ENCODE assay signal across 19 cellular contexts in the genomic region with DNA sequence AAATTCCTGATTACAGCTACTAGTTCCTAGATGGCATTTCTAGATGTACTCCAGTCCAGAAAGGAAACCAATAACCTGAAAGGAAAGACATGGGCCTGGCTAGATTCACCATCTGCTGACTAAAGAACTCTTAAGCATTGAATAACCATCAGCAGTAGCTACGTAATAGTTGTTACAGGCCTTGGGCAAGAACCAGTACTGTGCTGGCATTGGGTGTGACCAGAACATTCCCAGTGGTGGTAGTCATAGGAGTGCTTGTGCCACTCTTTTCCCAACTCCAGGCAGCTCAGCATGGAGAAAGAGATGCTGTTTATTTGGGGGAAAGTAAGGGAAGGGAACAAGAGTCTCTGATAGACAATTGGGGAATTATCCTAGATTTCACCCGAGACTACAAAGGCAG.
A peak's percentile ranks its signal among the peaks of the same experiment; 100 is the strongest.
DNase-seq lines count a peak whose midpoint lies in the region; ATAC-seq, FAIRE-seq and TF ChIP-seq lines count a peak whose summit lies in the region.
"Had no signal": no experiment of that assay in that cellular context is flagged by ENCODE, and none has a peak within 500 bp of the region (broad histone marks: within the 10 kb centered on the region; RNA-seq: fewer than 3 reads in every experiment).

No MANE protein-coding gene starts in this region.

- WGBS in GM23248 (ENCODE audit: low coverage in 1 of 2, low lambda C conversion rate in 2 of 2, missing lambda C conversion rate in 2 of 2), 2 experiments = 55 to 58% methylated on average over 2 of the region's 2 CpGs

- intact Hi-C loops in upper lobe of right lung (cut with DNase I) = no loop called here

- 0 out of 2 replicates have a peak overlapping the region, but pooled peaks have one; percentile 24 for H2AFZ ChIP-seq in GM23248
- H2AFZ ChIP-seq: hepatocyte had no signal

- no peaks in the 10 kb centered on the region for H3K79me2 ChIP-seq in GM23248 (ENCODE audit: insufficient read depth)
- H3K79me2 ChIP-seq: hepatocyte had no signal

- peak overlapping the region; percentile 24 for H3K4me2 ChIP-seq in GM23248 (ENCODE audit: unreplicated experiment)
- H3K4me2 ChIP-seq: hepatocyte, SK-N-SH had no signal

- H3K9me2 ChIP-seq in GM23248 (ENCODE audit: insufficient read depth) = no peaks in the 10 kb centered on the region
- H3K9me2 ChIP-seq: SK-N-SH had no signal

- H4K20me1 ChIP-seq in GM23248 (ENCODE audit: insufficient read depth) = no peaks in the 10 kb centered on the region

- H3K27ac ChIP-seq in GM23248 = peak overlapping the region; percentile 35
- no peak overlapping the region for H3K27ac ChIP-seq in upper lobe of right lung
- H3K27ac ChIP-seq: hepatocyte, prostate gland, testis, WERI-Rb-1 had no signal

- in situ Hi-C loops in GM23248 (cut with MboI) = no loop called here

- peak; percentile 88 for DNase-seq in GM23248
- DNase-seq in T1000 (lab: John Stamatoyannopoulos, UW) = peak; percentile 48
- DNase-seq in fibroblast of pulmonary artery (ENCODE audit: low read depth) = peak; percentile 14
- DNase-seq in upper lobe of right lung = no peak
- no peak for DNase-seq in NK-92 (lab: John Stamatoyannopoulos, UW; ENCODE audit: unreplicated experiment)
- DNase-seq in GM12892 (ENCODE audit: insufficient read length) = no peak
- no peak for DNase-seq in UCSD-AML1 (lab: John Stamatoyannopoulos, UW; ENCODE audit: unreplicated experiment)
- DNase-seq: activated naive CD4-positive, alpha-beta T cell treated with Interleukin-2 at 50 U/mL for 16 hours; central memory CD4-positive, alpha-beta T cell; NCI-H1105; NCI-H2171 treated with DMSO at 0.1 percent for 48 hours; SK-N-SH; testis; WERI-Rb-1 had no signal

- TF ChIP-seq POLR2A in GM12892 (IDR thresholded peaks at IDR 0.05; ENCODE audit: low read depth, low read length) = no peak

- H3K9me3 ChIP-seq in GM23248 (ENCODE audit: low read depth) (no peaks in the 10 kb centered on the region), upper lobe of right lung (no peaks in the 10 kb centered on the region)
- H3K9me3 ChIP-seq: prostate gland, SK-N-SH, testis had no signal

- H3K27me3 ChIP-seq in GM23248 (replicated peaks; ENCODE audit: insufficient read depth) (no peaks in the 10 kb centered on the region), upper lobe of right lung (no peaks in the 10 kb centered on the region)
- H3K27me3 ChIP-seq: hepatocyte, testis had no signal

- FAIRE-seq in GM12892 (lab: Jason Lieb, UNC) = no peak
- FAIRE-seq: G401.6, GM19239 had no signal

- H3K4me1 ChIP-seq in GM23248 (ENCODE audit: insufficient read depth) (peaks cover 32% of the 10 kb centered on the region), upper lobe of right lung (no peaks in the 10 kb centered on the region)
- H3K4me1 ChIP-seq: prostate gland, testis had no signal

- TF ChIP-seq CTCF in fibroblast of pulmonary artery (IDR thresholded peaks at IDR 0.05; ENCODE audit: low read length, missing control alignments) (no peak), upper lobe of right lung (IDR thresholded peaks at IDR 0.05) (no peak)

- peak; percentile 29 for ATAC-seq in upper lobe of right lung
- ATAC-seq: left lobe of liver had no signal

- H3F3A ChIP-seq in GM23248 (ENCODE audit: insufficient read depth) = peaks cover 13% of the 10 kb centered on the region

- H3K36me3 ChIP-seq in GM23248 (ENCODE audit: low read depth) (no peaks in the 10 kb centered on the region), upper lobe of right lung (no peaks in the 10 kb centered on the region)
- H3K36me3 ChIP-seq: prostate gland, WERI-Rb-1 had no signal

- H3K4me3 ChIP-seq in GM23248 (no peak overlapping the region), fibroblast of pulmonary artery (replicated peaks; ENCODE audit: low read depth, low read length) (no peak overlapping the region), upper lobe of right lung (no peak overlapping the region)
- H3K4me3 ChIP-seq: hepatocyte, prostate gland, testis had no signal

- H3K9ac ChIP-seq in GM23248 = no peak overlapping the region
- H3K9ac ChIP-seq: SK-N-SH had no signal

Comparison
In these comparisons a context has a peak if more than half of its experiments do, and no peak if none do; other contexts are left out.
1. DNase-seq: peak in GM23248 (single experiment), T1000 (single experiment) and fibroblast of pulmonary artery (single experiment); none in upper lobe of right lung (single experiment), NK-92 (single experiment), GM12892 (single experiment) and UCSD-AML1 (single experiment).